8 cellular contexts compared by ENCODE assay signal in genomic region chr12:16348435-16349131, GRCh38.
DNase-seq lines count a peak whose midpoint lies in the region; ATAC-seq and TF ChIP-seq lines count a peak whose summit lies in the region.

No MANE protein-coding gene starts in this region.

- peak; percentile 68 for ATAC-seq in GM18909 (IDR thresholded peaks at IDR 0.05; ENCODE audit: poor library complexity, unreplicated experiment)
- no peak for ATAC-seq in HG02938 (IDR thresholded peaks at IDR 0.05; ENCODE audit: unreplicated experiment)

- peak overlapping the region; percentile 69 for H3K4me3 ChIP-seq in fibroblast of pulmonary artery (replicated peaks; ENCODE audit: low read depth, low read length)

- TF ChIP-seq CTCF in fibroblast of pulmonary artery (IDR thresholded peaks at IDR 0.05; ENCODE audit: low read length, missing control alignments), result no peak

- DNase-seq in NAMALWA (ENCODE audit: low spot score) (peak; percentile 40), fibroblast of pulmonary artery (ENCODE audit: low read depth) (peak; percentile 46), retina (peak; percentile 16), SIG-M5 treated with dmso at 0.1 percent for 504 hours (lab: John Stamatoyannopoulos, UW; ENCODE audit: unreplicated experiment) (no peak), HuH-7 (ENCODE audit: low spot score) (no peak)
- no peak for DNase-seq in stimulated activated CD4-positive, alpha-beta T cell treated with anti-CD3 and anti-CD28 coated beads, Interleukin-4, amount 100 ng/mL, for 1 hour

Comparison
In these comparisons a context has a peak if more than half of its experiments do, and no peak if none do; other contexts are left out.
1. DNase-seq: peak in NAMALWA (single experiment), fibroblast of pulmonary artery (single experiment) and retina (single experiment); none in SIG-M5 treated with dmso at 0.1 percent for 504 hours (single experiment), HuH-7 (single experiment) and stimulated activated CD4-positive, alpha-beta T cell treated with anti-CD3 and anti-CD28 coated beads, Interleukin-4, amount 100 ng/mL, for 1 hour (single experiment).